In genomic region chr5:154220625-154221024, GRCh38 we compare ENCODE assay signal across 12 cellular contexts. TPM values are rescaled to one million over a fixed set of nuclear protein-coding genes. Genes with fewer than 3 reads are reported as not detected.
DNase-seq lines count a peak whose midpoint lies in the region; ATAC-seq, FAIRE-seq and TF ChIP-seq lines count a peak whose summit lies in the region.
"Had no signal": no experiment of that assay in that cellular context is flagged by ENCODE, and none has a peak within 500 bp of the region (broad histone marks: within the 10 kb centered on the region; RNA-seq: fewer than 3 reads in every experiment).

No MANE protein-coding gene starts in this region.

- CTCF ChIA-PET in HCT116 (lab: Charles Lee) = no interaction called here

- dilution Hi-C loops in keratinocyte (cut with MboI; ENCODE audit: extremely low pct_ligation_motif_present, low sequenced_read_pairs) = no loop called here

- peak overlapping the region; percentile 51; the same call in 1 of the 2 replicates for H3K27ac ChIP-seq in HCT116 (ENCODE audit: low read depth, low read length)
- H3K27ac ChIP-seq in keratinocyte (ENCODE audit: control insufficient read depth, insufficient read depth, low read length) = no peak overlapping the region
- H3K27ac ChIP-seq in colonic mucosa = no peak overlapping the region
- H3K27ac ChIP-seq in substantia nigra (ENCODE audit: low read depth, low read length, poor library complexity, severe bottlenecking) = no peak overlapping the region
- H3K27ac ChIP-seq: neutrophil had no signal

- H2AFZ ChIP-seq in HCT116 (ENCODE audit: low read depth, low read length, poor library complexity, severe bottlenecking) (no peak overlapping the region), keratinocyte (ENCODE audit: control insufficient read depth, low read length) (no peak overlapping the region)

- no peaks in the 10 kb centered on the region for H3K9me1 ChIP-seq in keratinocyte (ENCODE audit: control insufficient read depth, extremely low read depth, insufficient read depth, low read length)

- POLR2A ChIA-PET in HCT116 (lab: Charles Lee) = no interaction called here

- peak; percentile 79 for ATAC-seq in HCT116
- no peak for ATAC-seq in HG03469 (IDR thresholded peaks at IDR 0.05; ENCODE audit: unreplicated experiment)

- no peak for TF ChIP-seq POLR2A in HCT116 (IDR thresholded peaks at IDR 0.05; ENCODE audit: borderline replicate concordance, extremely low read depth, insufficient read depth, insufficient read length)

- FAIRE-seq in keratinocyte (lab: Jason Lieb, UNC) = peak; percentile 66

- DNase-seq in A172 (ENCODE audit: low spot score) (peak; percentile 88), HCT116 (ENCODE audit: low read depth, low spot score) (peak; percentile 51), amniotic stem cell (lab: John Stamatoyannopoulos, UW) (peak; percentile 19), keratinocyte (ENCODE audit: low read depth, low spot score) (no peak), epidermal melanocyte (ENCODE audit: insufficient read length, low spot score) (no peak), colonic mucosa (no peak), substantia nigra (lab: John Stamatoyannopoulos, UW) (no peak)
- DNase-seq: activated CD4-positive, alpha-beta T cell treated with anti-CD3 and anti-CD28 coated beads, Interleukin-2, amount 50 U/mL, for 48 hours; C1 segment of cervical spinal cord; NCI-H1436 had no signal

- peak overlapping the region; percentile 49 for H3K9ac ChIP-seq in HCT116 (ENCODE audit: low read length)
- H3K9ac ChIP-seq in keratinocyte (ENCODE audit: control insufficient read depth, extremely low read depth, insufficient read depth, low read length) = no peak overlapping the region
- no peak overlapping the region for H3K9ac ChIP-seq in colonic mucosa (ENCODE audit: low read depth in 2 of 2, low read length in 2 of 2)

- RAD21 ChIA-PET in HCT116 (lab: Charles Lee; ENCODE audit: low non-redundant PET in 1 of 2, low total read pairs in 2 of 2, uncharacterized antibody in 2 of 2, unreplicated experiment in 2 of 2) = no interaction called here

- H3K4me3 ChIP-seq in HCT116 (replicated peaks in 1 of 2; ENCODE audit: low read depth in 1 of 2, low read length in 2 of 2) (peak overlapping the region in 1 of 2 experiments; percentile 35; a peak in 2 of 4 replicates), keratinocyte (ENCODE audit: control insufficient read depth in 2 of 3, extremely low read depth in 1 of 3, insufficient read depth in 2 of 3, low read depth in 1 of 3, low read length in 3 of 3) (no peak overlapping the region), colonic mucosa (no peak overlapping the region)

- H3K9me2 ChIP-seq in HCT116 (ENCODE audit: insufficient read depth) = no peaks in the 10 kb centered on the region

- H3K27me3 ChIP-seq in HCT116 (ENCODE audit: insufficient read depth, low read length) (no peaks in the 10 kb centered on the region), keratinocyte (ENCODE audit: control insufficient read depth, extremely low read depth, insufficient read depth, low read length) (no peaks in the 10 kb centered on the region), colonic mucosa (no peaks in the 10 kb centered on the region)
- H3K27me3 ChIP-seq: neutrophil had no signal

- BruUV-seq in HCT116 (replicated peaks; lab: Mats Ljungman, UMichigan) = no TSS peak

- H3K9me3 ChIP-seq in HCT116 (ENCODE audit: control insufficient read depth in 1 of 2, insufficient read depth in 1 of 2, low read depth in 1 of 2, low read length in 2 of 2) = no peaks in the 10 kb centered on the region
- no peaks in the 10 kb centered on the region for H3K9me3 ChIP-seq in keratinocyte (ENCODE audit: control insufficient read depth, low read depth, low read length)
- H3K9me3 ChIP-seq in colonic mucosa = no peaks in the 10 kb centered on the region
- H3K9me3 ChIP-seq: neutrophil had no signal

- TF ChIP-seq CTCF in HCT116 (IDR thresholded peaks at IDR 0.05 in 2 of 3, conservative IDR thresholded peaks at IDR 0.05 in 1 of 3; ENCODE audit: borderline replicate concordance in 1 of 3, insufficient read depth in 1 of 3, low read depth in 2 of 3, low read length in 2 of 3) = no peak
- no peak for TF ChIP-seq CTCF in keratinocyte (optimal IDR thresholded peaks at IDR 0.05 in 1 of 3, IDR thresholded peaks at IDR 0.05 in 1 of 3, conservative IDR thresholded peaks at IDR 0.05 in 1 of 3; ENCODE audit: extremely low read depth in 1 of 3, insufficient read depth in 2 of 3, low read length in 3 of 3)
- no peak for TF ChIP-seq CTCF in colonic mucosa (IDR thresholded peaks at IDR 0.05)

- peak overlapping the region; percentile 68 for H3K4me2 ChIP-seq in HCT116 (ENCODE audit: low read length)
- H3K4me2 ChIP-seq in keratinocyte (ENCODE audit: control insufficient read depth, extremely low read depth, insufficient read depth, low read depth, low read length) = no peak overlapping the region

- H3K79me2 ChIP-seq in HCT116 (ENCODE audit: insufficient read depth, low read length) (no peaks in the 10 kb centered on the region), keratinocyte (ENCODE audit: control insufficient read depth, insufficient read depth, low read length) (no peaks in the 10 kb centered on the region)

- no peaks in the 10 kb centered on the region for H3K36me3 ChIP-seq in HCT116 (ENCODE audit: control insufficient read depth in 1 of 2, insufficient read depth in 2 of 2, low read length in 2 of 2)
- no peaks in the 10 kb centered on the region for H3K36me3 ChIP-seq in keratinocyte (ENCODE audit: control insufficient read depth in 2 of 2, extremely low read depth in 1 of 2, insufficient read depth in 2 of 2, low read length in 2 of 2)
- H3K36me3 ChIP-seq in colonic mucosa = no peaks in the 10 kb centered on the region

- H4K20me1 ChIP-seq in HCT116 (ENCODE audit: insufficient read depth) = no peaks in the 10 kb centered on the region
- H4K20me1 ChIP-seq in keratinocyte (ENCODE audit: control insufficient read depth, extremely low read depth, insufficient read depth, low read length) = no peaks in the 10 kb centered on the region

- no peak for TF ChIP-seq RAD21 in HCT116 (IDR thresholded peaks at IDR 0.05; ENCODE audit: low read depth)

- H3K4me1 ChIP-seq in HCT116 (ENCODE audit: control insufficient read depth in 1 of 2, insufficient read depth in 2 of 2, low read length in 2 of 2) (peaks cover 27 to 45% of the 10 kb centered on the region in 2 experiments), keratinocyte (ENCODE audit: control insufficient read depth, extremely low read depth, insufficient read depth, low read length) (peaks cover 26% of the 10 kb centered on the region), colonic mucosa (no peaks in the 10 kb centered on the region)

- intact Hi-C loops in HCT116 (cut with micrococcal nuclease) (no loop called here), colonic mucosa (cut with DNase I) (no loop called here)

TF ChIP-seq in HCT116, 20 proteins besides CTCF, POLR2A, EP300 and RAD21:
- TF ChIP-seq ELF1 (IDR thresholded peaks at IDR 0.05; ENCODE audit: borderline replicate concordance, low read depth) (no peak), ATF3 (IDR thresholded peaks at IDR 0.05) (no peak), SIN3A (IDR thresholded peaks at IDR 0.05; ENCODE audit: low read depth) (no peak), JUND (IDR thresholded peaks at IDR 0.05) (peak; percentile 65), ZFX (IDR thresholded peaks at IDR 0.05) (no peak), FOSL1 (IDR thresholded peaks at IDR 0.05; ENCODE audit: low read depth) (peak; percentile 93), ZNF274 (IDR thresholded peaks at IDR 0.05; ENCODE audit: low read depth, low read length) (no peak)

RNA-seq across cellular contexts. Expression of gene GALNT10, which starts 30.1 kb away (rescaled TPM):
- total RNA-seq in A172 (2014; rRNA removed; shearing (Covaris generic)) = 30.4 and 32.3 TPM in 2 replicates
- total RNA-seq in HCT116 (2021; ENCODE audit: unreplicated experiment) (27.8 TPM), colonic mucosa (10 to 100 TPM; 40.0 to 46.7 TPM)
- polyA plus RNA-seq in HCT116 (2012) = 15.6 and 17.1 TPM in 2 replicates
- 11.5 to 24.8 TPM (median 17.9 TPM) in 3 replicates for polyA plus RNA-seq in keratinocyte
- 4.3 TPM for polyA plus RNA-seq in keratinocyte (2011; ENCODE audit: low read depth)
- polyA plus RNA-seq in keratinocyte (2011; cell fraction: cytosol; rRNA removed) = 12.9 and 15.1 TPM in 2 replicates
- polyA plus RNA-seq in keratinocyte (2011; cell fraction: nucleus; rRNA removed) = 25.6 and 33.1 TPM in 2 replicates
- 6.6 and 14.2 TPM in 2 replicates for polyA plus RNA-seq in keratinocyte (2012; ENCODE audit: low replicate concordance)
- polyA minus RNA-seq in keratinocyte = 30.5 to 43.3 TPM (median 33.9 TPM) in 3 replicates
- 11.5 TPM for polyA minus RNA-seq in keratinocyte (2011; cell fraction: cytosol; rRNA and poly(A)+ RNA removed)
- 22.4 and 66.8 TPM in 2 replicates for polyA minus RNA-seq in keratinocyte (2011; cell fraction: nucleus; rRNA and poly(A)+ RNA removed)

Comparison
In these comparisons a context has a peak if more than half of its experiments do, and no peak if none do; other contexts are left out.
1. DNase-seq: peak in A172 (single experiment), HCT116 (single experiment) and amniotic stem cell (single experiment); none in keratinocyte (single experiment), epidermal melanocyte (single experiment), colonic mucosa (single experiment) and substantia nigra (0 of 49).